8 cellular contexts compared by ENCODE assay signal in the genomic region with DNA sequence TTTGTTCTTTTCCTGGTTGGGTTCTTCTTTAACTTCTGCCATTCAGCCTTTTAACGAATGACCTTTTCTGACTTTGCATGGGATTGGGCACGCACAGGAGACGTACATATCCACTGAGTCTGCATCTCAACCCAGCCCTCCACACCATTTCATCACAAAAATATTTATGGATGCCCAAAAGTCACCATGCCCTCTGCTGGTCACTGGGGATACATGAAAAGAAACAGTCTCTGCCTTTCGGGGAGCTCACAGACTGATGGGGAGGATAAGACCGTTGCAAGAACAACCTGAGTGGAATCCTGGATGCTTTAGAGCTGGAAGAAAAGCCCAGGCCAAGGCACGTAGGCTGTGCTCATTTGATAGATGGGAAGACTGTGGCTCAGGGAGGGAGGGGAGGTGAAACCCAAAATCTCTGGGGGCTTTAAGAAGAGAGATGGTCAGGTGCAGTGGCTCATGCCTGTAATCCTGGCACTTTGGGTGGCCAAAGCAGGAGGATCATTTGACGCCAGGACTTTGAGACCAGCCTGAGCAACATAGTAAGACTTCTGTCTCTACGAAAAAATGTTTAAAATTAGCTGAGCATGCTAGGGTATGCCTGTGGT. TPM values are rescaled to one million over a fixed set of nuclear protein-coding genes. Genes with fewer than 3 reads are reported as not detected.
DNase-seq lines count a peak whose midpoint lies in the region; ATAC-seq and TF ChIP-seq lines count a peak whose summit lies in the region.

No MANE protein-coding gene starts in this region.

- H3K4me1 Mint-ChIP-seq in naive thymus-derived CD4-positive, alpha-beta T cell: peaks cover 0 to 13% (median 5%) of the 10 kb centered on the region in 7 donors

- H3K9me2 ChIP-seq in SK-N-SH: no peaks in the 10 kb centered on the region

- H3K36me3 Mint-ChIP-seq in naive thymus-derived CD4-positive, alpha-beta T cell: no peaks in the 10 kb centered on the region

- 0 out of 2 replicates have a peak overlapping the region, but pooled peaks have one; percentile 47 for H2AFZ ChIP-seq in SK-N-SH (ENCODE audit: low read depth)

- H4K20me1 ChIP-seq in SK-N-SH (ENCODE audit: insufficient read depth): no peaks in the 10 kb centered on the region

- H3K9me3 Mint-ChIP-seq in naive thymus-derived CD4-positive, alpha-beta T cell: no peaks in the 10 kb centered on the region

- no peaks in the 10 kb centered on the region for H3K36me3 ChIP-seq in SK-N-SH (replicated peaks in 1 of 2; ENCODE audit: control insufficient read depth in 1 of 2, insufficient read depth in 2 of 2, low read length in 1 of 2)
- H3K36me3 ChIP-seq in naive thymus-derived CD4-positive, alpha-beta T cell (ENCODE audit: control insufficient read depth in 2 of 3, insufficient read depth in 3 of 3, low read length in 3 of 3): no peaks in the 10 kb centered on the region

- intact Hi-C loops in naive thymus-derived CD4-positive, alpha-beta T cell (cut with micrococcal nuclease): loop anchor here (1.0 to 2.0 kb wide), 3 partner anchors 23 to 86 kb away; no protein-coding TSS in a partner anchor

- no peak overlapping the region for H3K27ac ChIP-seq in SK-N-SH (ENCODE audit: low read depth in 2 of 2, low read length in 1 of 2)
- H3K27ac ChIP-seq in naive thymus-derived CD4-positive, alpha-beta T cell (ENCODE audit: low read depth, low read length): no peak overlapping the region

- ATAC-seq in naive thymus-derived CD4-positive, alpha-beta T cell: peak; percentile 67
- ATAC-seq in HG02642 (IDR thresholded peaks at IDR 0.05; ENCODE audit: poor library complexity, unreplicated experiment) (no peak), HG02623 (IDR thresholded peaks at IDR 0.05; ENCODE audit: unreplicated experiment) (no peak)

- DNase-seq in NCI-H1436 (lab: John Stamatoyannopoulos, UW) (peak; percentile 25), NCI-H1436 treated with DMSO at 0.1 percent for 48 hours (lab: John Stamatoyannopoulos, UW) (no peak), HT1080 (ENCODE audit: low read depth) (peak; percentile 60), SK-N-SH (peak; percentile 72), epithelial cell of esophagus (ENCODE audit: low read depth) (peak; percentile 72)
- DNase-seq in naive thymus-derived CD4-positive, alpha-beta T cell: peak in 1 of 9 donors; percentile 13

- H3F3A ChIP-seq in SK-N-SH (replicated peaks; ENCODE audit: insufficient read depth): peaks cover 5% of the 10 kb centered on the region

- H3K27ac Mint-ChIP-seq in naive thymus-derived CD4-positive, alpha-beta T cell: peak overlapping the region in 1 of 9 donors; percentile 7

- peaks cover 0 to 36% (median 3%) of the 10 kb centered on the region in 5 donors for H3K27me3 Mint-ChIP-seq in naive thymus-derived CD4-positive, alpha-beta T cell

- no peaks in the 10 kb centered on the region for H3K9me3 ChIP-seq in SK-N-SH
- no peaks in the 10 kb centered on the region for H3K9me3 ChIP-seq in naive thymus-derived CD4-positive, alpha-beta T cell (ENCODE audit: control insufficient read depth in 2 of 3, low read length in 3 of 3)

- peak; percentile 83 for TF ChIP-seq CTCF in SK-N-SH (IDR thresholded peaks at IDR 0.05)
- TF ChIP-seq CTCF in epithelial cell of esophagus (IDR thresholded peaks at IDR 0.05; ENCODE audit: insufficient read depth, low read depth, low read length, missing control alignments): peak; percentile 75

- CTCF ChIA-PET in SK-N-SH (lab: Yijun Ruan, JAX): interaction anchor here (0.6 to 8.2 kb wide), 48 partner anchors 9 to 1136 kb away, joined by 3 to 138 read pairs (median 4); a partner anchor contains a TSS
- CTCF ChIA-PET in naive thymus-derived CD4-positive, alpha-beta T cell (lab: Charles Lee): interaction anchor here (1.6 to 1.9 kb wide), 3 partner anchors 43 to 101 kb away, joined by 3 to 8 read pairs (median 6); no protein-coding TSS in a partner anchor

- H3K4me3 Mint-ChIP-seq in naive thymus-derived CD4-positive, alpha-beta T cell: no peak overlapping the region

- H3K79me2 ChIP-seq in SK-N-SH (ENCODE audit: insufficient read depth): no peaks in the 10 kb centered on the region

- POLR2A ChIA-PET in SK-N-SH (lab: Yijun Ruan, JAX): no interaction called here
- POLR2A ChIA-PET in naive thymus-derived CD4-positive, alpha-beta T cell (lab: Charles Lee): no interaction called here

- no peak overlapping the region for H3K9ac ChIP-seq in SK-N-SH

- TF ChIP-seq EP300 in SK-N-SH (IDR thresholded peaks at IDR 0.05; ENCODE audit: borderline replicate concordance in 1 of 2, low read depth in 1 of 2, low read length in 1 of 2): no peak

- H3K4me3 ChIP-seq in SK-N-SH (ENCODE audit: low read depth in 2 of 2, low read length in 1 of 2): peak overlapping the region in 1 of 2 experiments; percentile 6; a peak in 1 of 4 replicates
- no peak overlapping the region for H3K4me3 ChIP-seq in epithelial cell of esophagus (ENCODE audit: low read length)
- H3K4me3 ChIP-seq in naive thymus-derived CD4-positive, alpha-beta T cell (ENCODE audit: low read length): no peak overlapping the region

- H3K4me2 ChIP-seq in SK-N-SH: 0 out of 2 replicates have a peak overlapping the region, but pooled peaks have one; percentile 32

- 25% methylated on average over 8 of the region's 8 CpGs for WGBS in SK-N-SH (ENCODE audit: low lambda C conversion rate)

- peak; percentile 69 for TF ChIP-seq RAD21 in SK-N-SH (IDR thresholded peaks at IDR 0.05; ENCODE audit: low read length)

- H3K4me1 ChIP-seq in SK-N-SH (ENCODE audit: control insufficient read depth in 1 of 2, insufficient read depth in 2 of 2, low read depth in 1 of 2, low read length in 1 of 2): no peaks in the 10 kb centered on the region; a peak in 1 of 4 replicates
- H3K4me1 ChIP-seq in naive thymus-derived CD4-positive, alpha-beta T cell (ENCODE audit: control insufficient read depth in 2 of 2, insufficient read depth in 2 of 2, low read length in 2 of 2): no peaks in the 10 kb centered on the region

- H3K27me3 ChIP-seq in SK-N-SH (ENCODE audit: insufficient read depth): no peaks in the 10 kb centered on the region
- no peaks in the 10 kb centered on the region for H3K27me3 ChIP-seq in naive thymus-derived CD4-positive, alpha-beta T cell (ENCODE audit: control insufficient read depth in 2 of 2, insufficient read depth in 2 of 2, low read length in 2 of 2)

TF ChIP-seq in SK-N-SH, 30 proteins besides CTCF, POLR2A, EP300 and RAD21:
- TF ChIP-seq SMC3 (IDR thresholded peaks at IDR 0.05; ENCODE audit: low read depth, low read length): peak; percentile 77
- 0 out of 2 replicates have a peak, but pooled peaks have one; percentile 18 for TF ChIP-seq TAF1 (IDR thresholded peaks at IDR 0.05; ENCODE audit: borderline replicate concordance, low read depth, low read length)
- TF ChIP-seq YY1 (IDR thresholded peaks at IDR 0.05; ENCODE audit: low read depth): peak; percentile 49; the same call in 1 of the 2 replicates
- TF ChIP-seq ELF1 (IDR thresholded peaks at IDR 0.05): no peak
- TF ChIP-seq FOSL2 (IDR thresholded peaks at IDR 0.05; ENCODE audit: borderline replicate concordance, low read depth): peak; percentile 16; the same call in 1 of the 2 replicates

RNA-seq across cellular contexts. Expression of a gene that starts 7.9 kb away (rescaled TPM):
- 881 and 1,822 TPM in 2 replicates for total RNA-seq in HT1080 (2014; rRNA removed; shearing (Covaris generic))
- 575 and 1,242 TPM in 2 replicates for polyA plus RNA-seq in HT1080 (2015; cell fraction: cytosol; rRNA removed)
- 327 and 398 TPM in 2 replicates for polyA plus RNA-seq in HT1080 (2015; cell fraction: nucleus; rRNA removed)
- 79.9 and 133 TPM in 2 replicates for polyA plus RNA-seq in SK-N-SH (2012; rRNA removed)
- polyA plus RNA-seq in SK-N-SH (2012; cell fraction: cytosol; rRNA removed): 69.0 and 90.2 TPM in 2 replicates
- 67.8 and 133 TPM in 2 replicates for polyA plus RNA-seq in SK-N-SH (2012; cell fraction: nucleus; rRNA removed)
- total RNA-seq in naive thymus-derived CD4-positive, alpha-beta T cell: 100 to 1,000 TPM in 1 of 5 experiments, 10 to 100 TPM in 4; 15.0 to 435 (median 32.8) TPM
- 100 to 1,000 TPM; 113 to 168 TPM for polyA plus RNA-seq in naive thymus-derived CD4-positive, alpha-beta T cell

RNA-seq across cellular contexts. Expression of a gene that starts 11.2 kb away (rescaled TPM):
- total RNA-seq in HT1080 (2014; rRNA removed; shearing (Covaris generic)): not detected in 2 replicates
- not detected in 2 replicates for polyA plus RNA-seq in HT1080 (2015; cell fraction: cytosol; rRNA removed)
- not detected in 2 replicates for polyA plus RNA-seq in HT1080 (2015; cell fraction: nucleus; rRNA removed)
- 0.43 TPM in 1 of 2 replicates, not detected in the other for polyA plus RNA-seq in SK-N-SH (2012; rRNA removed)
- polyA plus RNA-seq in SK-N-SH (2012; cell fraction: cytosol; rRNA removed): 0.08 and 0.12 TPM in 2 replicates
- 0.22 TPM in 1 of 2 replicates, not detected in the other for polyA plus RNA-seq in SK-N-SH (2012; cell fraction: nucleus; rRNA removed)
- total RNA-seq in naive thymus-derived CD4-positive, alpha-beta T cell: 1 to 10 TPM in 2 of 5 experiments, under 1 TPM in 1, not detected in 2; 0.76 to 4.0 (median 1.5) TPM
- polyA plus RNA-seq in naive thymus-derived CD4-positive, alpha-beta T cell: 1 to 10 TPM; 3.8 to 4.5 TPM

RNA-seq across cellular contexts. Expression of a gene that starts 25.1 kb away (rescaled TPM):
- 533 and 612 TPM in 2 replicates for total RNA-seq in HT1080 (2014; rRNA removed; shearing (Covaris generic))
- 140 and 217 TPM in 2 replicates for polyA plus RNA-seq in HT1080 (2015; cell fraction: cytosol; rRNA removed)
- 61.9 and 63.0 TPM in 2 replicates for polyA plus RNA-seq in HT1080 (2015; cell fraction: nucleus; rRNA removed)
- polyA plus RNA-seq in SK-N-SH (2012; rRNA removed): 106 and 205 TPM in 2 replicates
- 94.6 and 121 TPM in 2 replicates for polyA plus RNA-seq in SK-N-SH (2012; cell fraction: cytosol; rRNA removed)
- 52.0 and 151 TPM in 2 replicates for polyA plus RNA-seq in SK-N-SH (2012; cell fraction: nucleus; rRNA removed)
- total RNA-seq in naive thymus-derived CD4-positive, alpha-beta T cell: 100 to 1,000 TPM in 1 of 5 experiments, 1 to 10 TPM in 1, under 1 TPM in 2, not detected in 1; 0.45 to 166 (median 2.5) TPM
- 1 to 10 TPM; 3.5 to 5.2 TPM for polyA plus RNA-seq in naive thymus-derived CD4-positive, alpha-beta T cell

RNA-seq across cellular contexts. Expression of a gene that starts 32.0 kb away (rescaled TPM):
- total RNA-seq in HT1080 (2014; rRNA removed; shearing (Covaris generic)): not detected in 2 replicates
- not detected in 2 replicates for polyA plus RNA-seq in HT1080 (2015; cell fraction: cytosol; rRNA removed)
- polyA plus RNA-seq in HT1080 (2015; cell fraction: nucleus; rRNA removed): not detected in 2 replicates
- 0.45 and 1.3 TPM in 2 replicates for polyA plus RNA-seq in SK-N-SH (2012; rRNA removed)
- 0.49 and 0.51 TPM in 2 replicates for polyA plus RNA-seq in SK-N-SH (2012; cell fraction: cytosol; rRNA removed)
- 0.15 TPM in 2 replicates for polyA plus RNA-seq in SK-N-SH (2012; cell fraction: nucleus; rRNA removed)
- total RNA-seq in naive thymus-derived CD4-positive, alpha-beta T cell: not detected
- polyA plus RNA-seq in naive thymus-derived CD4-positive, alpha-beta T cell: not detected

RNA-seq across cellular contexts. Expression of a gene that starts 35.6 kb away (rescaled TPM):
- not detected in 2 replicates for total RNA-seq in HT1080 (2014; rRNA removed; shearing (Covaris generic))
- polyA plus RNA-seq in HT1080 (2015; cell fraction: cytosol; rRNA removed): not detected in 2 replicates
- not detected in 2 replicates for polyA plus RNA-seq in HT1080 (2015; cell fraction: nucleus; rRNA removed)
- polyA plus RNA-seq in SK-N-SH (2012; rRNA removed): not detected in 2 replicates
- not detected in 2 replicates for polyA plus RNA-seq in SK-N-SH (2012; cell fraction: cytosol; rRNA removed)
- not detected in 2 replicates for polyA plus RNA-seq in SK-N-SH (2012; cell fraction: nucleus; rRNA removed)
- not detected for total RNA-seq in naive thymus-derived CD4-positive, alpha-beta T cell
- not detected for polyA plus RNA-seq in naive thymus-derived CD4-positive, alpha-beta T cell
